Comparison of ENCODE assay signal across 8 cellular contexts in the genomic region with DNA sequence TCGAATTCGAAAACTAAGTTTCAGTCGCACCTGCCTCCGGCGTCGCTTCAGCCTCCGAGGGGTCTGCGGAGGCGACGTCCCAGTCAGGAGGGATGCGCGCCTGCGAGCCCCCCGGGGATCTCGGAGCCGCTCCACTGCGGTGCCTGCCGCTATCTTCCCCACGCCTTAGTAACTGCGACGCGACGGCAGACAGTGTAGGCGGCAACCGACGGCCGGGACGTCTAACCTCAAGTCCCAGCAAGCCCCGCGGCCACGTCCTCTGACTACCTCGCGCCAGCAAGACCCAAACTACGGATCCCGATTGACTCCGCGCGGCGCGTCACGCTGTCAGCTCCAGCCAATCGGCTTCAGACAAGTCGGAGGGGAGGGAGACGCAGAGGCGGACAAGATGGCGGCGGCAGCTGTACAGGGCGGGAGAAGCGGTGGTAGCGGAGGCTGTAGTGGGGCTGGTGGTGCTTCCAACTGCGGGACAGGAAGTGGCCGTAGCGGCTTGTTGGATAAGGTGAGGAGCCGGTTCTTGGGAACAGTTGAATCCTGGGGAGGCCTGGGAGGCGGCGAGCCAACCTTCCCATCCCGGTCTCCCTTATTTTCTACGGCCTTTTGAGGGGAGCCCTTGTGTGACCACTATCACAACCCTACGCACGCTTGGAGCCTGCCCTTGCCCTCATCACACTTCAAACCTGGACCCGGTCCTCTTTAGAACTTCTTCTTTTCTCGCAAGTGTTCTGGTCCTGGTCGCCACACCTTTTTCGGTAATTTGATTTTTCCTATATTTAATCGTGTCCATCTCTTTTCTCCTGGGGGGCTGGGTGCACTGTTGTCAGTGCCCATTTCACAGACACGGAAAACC. TPM values are rescaled to one million over a fixed set of nuclear protein-coding genes. Genes with fewer than 3 reads are reported as not detected.
A peak's percentile ranks its signal among the peaks of the same experiment; 100 is the strongest.
DNase-seq lines count a peak whose midpoint lies in the region; ATAC-seq and TF ChIP-seq lines count a peak whose summit lies in the region.

TSS of gene SPCS2 (plus strand) at position 369 of the 850 bp plus-strand sequence. CDS start at position 389, 20 bp downstream.
A gene with protein sequence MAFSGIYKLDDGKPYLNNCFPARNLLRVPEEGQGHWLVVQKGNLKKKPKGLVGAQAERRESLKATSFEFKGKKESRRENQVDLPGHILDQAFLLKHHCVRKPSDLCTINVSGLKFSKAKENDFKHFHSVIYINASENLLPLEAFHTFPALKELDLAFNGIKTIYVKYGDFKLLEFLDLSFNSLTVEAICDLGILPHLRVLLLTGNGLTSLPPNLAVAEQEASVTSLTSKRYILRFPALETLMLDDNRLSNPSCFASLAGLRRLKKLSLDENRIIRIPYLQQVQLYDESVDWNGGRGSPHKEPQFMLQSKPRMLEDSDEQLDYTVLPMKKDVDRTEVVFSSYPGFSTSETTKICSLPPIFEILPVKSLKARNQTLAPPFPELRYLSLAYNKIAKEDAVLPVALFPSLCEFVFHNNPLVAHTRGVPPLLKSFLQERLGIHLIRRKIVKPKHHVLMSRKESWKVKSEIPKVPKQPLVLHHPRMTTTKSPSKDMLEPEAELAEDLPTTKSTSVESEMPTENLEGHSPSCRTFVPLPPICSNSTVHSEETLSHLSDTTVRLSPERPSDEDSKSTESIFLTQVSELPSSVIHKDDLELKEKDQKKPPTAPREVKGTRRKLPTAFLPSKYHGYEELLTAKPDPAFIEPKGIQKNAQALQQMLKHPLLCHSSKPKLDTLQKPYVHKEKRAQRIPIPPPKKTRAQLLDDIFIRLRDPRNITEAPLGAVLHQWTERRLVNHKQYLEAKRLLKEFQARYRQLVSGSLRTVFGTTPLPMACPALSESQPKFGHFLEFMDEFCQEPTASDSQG (minus strand): TSS at position 194 of the 850 bp plus-strand sequence. CDS start 8,213 bp downstream, outside the sequence.

- peak; percentile 84 to 89 for TF ChIP-seq POLR2A in gastrocnemius medialis (IDR thresholded peaks at IDR 0.05)

- no peaks in the 10 kb centered on the region for H3K36me3 ChIP-seq in iPS DF 6.9 (ENCODE audit: control insufficient read depth, insufficient read depth, low read length)
- no peaks in the 10 kb centered on the region for H3K36me3 ChIP-seq in gastrocnemius medialis

- intact Hi-C loops in gastrocnemius medialis (cut with DNase I; ENCODE audit: low total_unique reads): loop anchor here (1.0 to 2.0 kb wide), 2 partner anchors 40 to 65 kb away; partner anchors contain the start of gene NEU3

- H3K4me1 ChIP-seq in iPS DF 6.9 (ENCODE audit: control insufficient read depth, insufficient read depth, low read length) (no peaks in the 10 kb centered on the region), gastrocnemius medialis (peaks cover 39 to 41% of the 10 kb centered on the region in 2 donors)

- peak within 1 kb of the TSS; percentile 66 for H3K27ac ChIP-seq in 22Rv1
- H3K27ac ChIP-seq in iPS DF 6.9 (ENCODE audit: low read length): no peak within 1 kb of the TSS
- H3K27ac ChIP-seq in gastrocnemius medialis: peak within 1 kb of the TSS; percentile 92 to 97 (median 92)

- DNase-seq in NCI-H2107 treated with DMSO at 0.1 percent for 48 hours (lab: John Stamatoyannopoulos, UW; ENCODE audit: unreplicated experiment) (peak; percentile 95), UCSD-AML1 (lab: John Stamatoyannopoulos, UW; ENCODE audit: unreplicated experiment) (peak; percentile 98), brain pericyte (ENCODE audit: low read depth, low spot score) (peak; percentile 95), iPS DF 6.9 (ENCODE audit: low read depth, low spot score) (peak; percentile 98), gastrocnemius medialis (peak; percentile 99)

- peak; percentile 90 for ATAC-seq in GM18520 (IDR thresholded peaks at IDR 0.05; ENCODE audit: unreplicated experiment)
- peak; percentile 81 for ATAC-seq in HG03064 (IDR thresholded peaks at IDR 0.05; ENCODE audit: low read depth, unreplicated experiment)
- peak; percentile 98 to 99 for ATAC-seq in gastrocnemius medialis

- H3K27me3 ChIP-seq in iPS DF 6.9 (ENCODE audit: control insufficient read depth, insufficient read depth, low read length): no peaks in the 10 kb centered on the region
- H3K27me3 ChIP-seq in gastrocnemius medialis: no peaks in the 10 kb centered on the region

- TF ChIP-seq CTCF in 22Rv1 (IDR thresholded peaks at IDR 0.05) (no peak), gastrocnemius medialis (IDR thresholded peaks at IDR 0.05 in 4 of 5, conservative IDR thresholded peaks at IDR 0.05 in 1 of 5) (no peak)

- H3K9me3 ChIP-seq in iPS DF 6.9 (ENCODE audit: control insufficient read depth, insufficient read depth, low read length) (no peaks in the 10 kb centered on the region), gastrocnemius medialis (no peaks in the 10 kb centered on the region)

- no CpG with 5 or more reads among the region's 66 CpGs for WGBS in iPS DF 6.9 (ENCODE audit: insufficient coverage, insufficient read length)

- in situ Hi-C loops in gastrocnemius medialis (cut with MboI; ENCODE audit: low sequenced_read_pairs in 4 of 4): loop anchor here in 1 of 4 donors (25.0 kb wide), 1 partner anchor 288 kb away; the partner anchor contains the start of gene TPBGL

- peak within 1 kb of the TSS; percentile 73 for H3K4me3 ChIP-seq in iPS DF 6.9 (ENCODE audit: low read length)
- peak within 1 kb of the TSS; percentile 81 to 94 (median 89) for H3K4me3 ChIP-seq in gastrocnemius medialis

RNA-seq across cellular contexts. Expression of gene SPCS2, which starts in this region (rescaled TPM):
- 10 to 100 TPM; 16.9 to 38.3 (median 22.8) TPM for total RNA-seq in gastrocnemius medialis

RNA-seq across cellular contexts. Expression of the second gene that starts in this region (rescaled TPM):
- 10 to 100 TPM in 1 of 4 donors, 1 to 10 TPM in 3; 7.8 to 16.8 (median 8.8) TPM for total RNA-seq in gastrocnemius medialis
